In the genomic region with DNA sequence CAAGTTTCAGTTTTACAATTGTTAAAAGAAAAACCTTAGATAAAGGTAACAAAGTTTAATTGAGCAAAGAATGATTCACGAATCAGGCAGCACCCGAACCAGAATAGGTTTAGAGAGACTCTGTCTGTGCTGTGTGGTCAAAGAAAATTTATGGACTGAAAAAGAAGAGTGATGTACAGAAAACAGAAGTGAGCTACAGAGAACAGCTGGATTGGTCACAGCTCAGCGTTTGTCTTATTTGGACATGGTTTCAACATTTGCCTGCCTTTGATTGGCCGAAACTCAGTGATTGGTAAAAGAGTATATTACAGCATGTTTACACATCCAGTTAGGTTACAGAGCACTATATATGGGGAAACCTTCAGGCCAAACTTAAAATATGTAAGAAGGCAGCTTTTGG, we compare ENCODE assay signal across 35 cellular contexts.
"Had no signal": no experiment of that assay in that cellular context is flagged by ENCODE, and none has a peak within 500 bp of the region (broad histone marks: within the 10 kb centered on the region; RNA-seq: fewer than 3 reads in every experiment).

No MANE protein-coding gene starts in this region.

- H3K27ac Mint-ChIP-seq: activated B cell treated with CpG ODN at 0.5 μM for 24 hours; activated CD4-positive, alpha-beta memory T cell treated with anti-CD3 and anti-CD28 coated beads for 36 hours; activated CD4-positive, alpha-beta T cell treated with anti-CD3 and anti-CD28 coated beads, Interleukin-2, amount 10 ng/mL, durations not matched to agents 24 days and 14 days; activated CD8-positive, alpha-beta T cell treated with anti-CD3 and anti-CD28 coated beads for 36 hours; activated naive CD4-positive, alpha-beta T cell treated with anti-CD3 and anti-CD28 coated beads for 36 hours; activated naive CD4-positive, alpha-beta T cell treated with anti-CD3 and anti-CD28 coated beads, Interleukin-2, amount 50 U/mL, for 72 hours; activated naive CD8-positive, alpha-beta T cell treated with anti-CD3 and anti-CD28 coated beads for 36 hours; activated T-cell treated with anti-CD3 and anti-CD28 coated beads, Interleukin-2, amount 50 U/mL, for 72 hours; activated T-helper 1 cell treated with anti-CD3 and anti-CD28 coated beads, Interleukin-12 subunit alpha, Interleukin-12 subunit beta, Interleukin-2, Interleukin-4 antibody, amounts not matched to agents 30 ng/mL and 10 ng/mL and 1 ng/mL, durations not matched to agents 14 hours and 24 hours and 36 hours; activated T-helper 17 cell treated with anti-CD3 and anti-CD28 coated beads, Interleukin-2, amount 50 U/mL, for 72 hours; T-helper 2 cell treated with Interferon-gamma antibody and Interleukin-4, amounts not matched to agents 5 μg/mL and 100 μg/mL, for 36 hours had no signal

- DNase-seq: activated B cell treated with CpG ODN at 0.5 μM for 24 hours; activated CD4-positive, alpha-beta memory T cell treated with anti-CD3 and anti-CD28 coated beads for 36 hours; activated CD4-positive, alpha-beta T cell treated with anti-CD3 and anti-CD28 coated beads for 4 hours; activated CD4-positive, alpha-beta T cell treated with anti-CD3 and anti-CD28 coated beads, Interleukin-2, amount 10 ng/mL, durations not matched to agents 24 days and 14 days; activated CD4-positive, alpha-beta T cell treated with anti-CD3 and anti-CD28 coated beads, Interleukin-2, amount 50 U/mL, for 1 hour; activated CD4-positive, alpha-beta T cell treated with anti-CD3 and anti-CD28 coated beads, Interleukin-2, amount 50 U/mL, for 4 hours; activated CD4-positive, CD25-positive, alpha-beta regulatory T cell treated with anti-CD3 and anti-CD28 coated beads, Interleukin-2, amount 50 U/mL, for 72 hours; activated CD8-positive, alpha-beta memory T cell treated with anti-CD3 and anti-CD28 coated beads, Interleukin-2, amount 50 U/mL, for 4 hours; activated CD8-positive, alpha-beta T cell treated with anti-CD3 and anti-CD28 coated beads for 36 hours; activated effector memory CD4-positive, alpha-beta T cell treated with anti-CD3 and anti-CD28 coated beads, Interleukin-2, amount 50 U/mL, for 16 hours; activated gamma-delta T cell treated with Interleukin-2 at 50 U/mL for 16 hours; activated naive CD4-positive, alpha-beta T cell; activated naive CD4-positive, alpha-beta T cell treated with anti-CD3 and anti-CD28 coated beads for 36 hours; activated naive CD4-positive, alpha-beta T cell treated with anti-CD3 and anti-CD28 coated beads, Interleukin-2, amount 50 U/mL, for 16 hours; activated naive CD8-positive, alpha-beta T cell treated with anti-CD3 and anti-CD28 coated beads for 36 hours; activated T-cell treated with anti-CD3 and anti-CD28 coated beads for 4 hours; activated T-cell treated with anti-CD3 and anti-CD28 coated beads, Interleukin-2, amount 50 U/mL, for 1 hour; activated T-cell treated with anti-CD3 and anti-CD28 coated beads, Interleukin-2, amount 50 U/mL, for 4 hours; activated T-cell treated with anti-CD3 and anti-CD28 coated beads, Interleukin-2, amount 50 U/mL, for 72 hours; adrenal gland; amniotic stem cell; aorta; body of pancreas; brain microvascular endothelial cell; central memory CD4-positive, alpha-beta T cell; T-helper 2 cell; T-helper 9 cell had no signal

- H3K4me1 ChIP-seq: adrenal gland, body of pancreas, breast epithelium had no signal

- FAIRE-seq: astrocyte, TTC549 had no signal

- H3K27me3 ChIP-seq: adrenal gland, body of pancreas, brain microvascular endothelial cell, breast epithelium had no signal

- H3K4me3 Mint-ChIP-seq: activated B cell treated with CpG ODN at 0.5 μM for 24 hours; activated CD4-positive, alpha-beta memory T cell treated with anti-CD3 and anti-CD28 coated beads for 36 hours; activated CD4-positive, alpha-beta T cell treated with anti-CD3 and anti-CD28 coated beads, Interleukin-2, amount 10 ng/mL, durations not matched to agents 24 days and 14 days; activated CD8-positive, alpha-beta T cell treated with anti-CD3 and anti-CD28 coated beads for 36 hours; activated naive CD4-positive, alpha-beta T cell treated with anti-CD3 and anti-CD28 coated beads for 36 hours; activated naive CD8-positive, alpha-beta T cell treated with anti-CD3 and anti-CD28 coated beads for 36 hours; activated T-cell treated with anti-CD3 and anti-CD28 coated beads, Interleukin-2, amount 50 U/mL, for 4 hours; activated T-cell treated with anti-CD3 and anti-CD28 coated beads, Interleukin-2, amount 50 U/mL, for 72 hours; activated T-helper 1 cell treated with anti-CD3 and anti-CD28 coated beads, Interleukin-12 subunit alpha, Interleukin-12 subunit beta, Interleukin-2, Interleukin-4 antibody, amounts not matched to agents 30 ng/mL and 10 ng/mL and 1 ng/mL, durations not matched to agents 14 hours and 24 hours and 36 hours; activated T-helper 17 cell treated with anti-CD3 and anti-CD28 coated beads, Interleukin-2, amount 50 U/mL, for 72 hours; T-helper 2 cell treated with Interferon-gamma antibody and Interleukin-4, amounts not matched to agents 5 μg/mL and 100 μg/mL, for 36 hours had no signal

- H3K9me3 ChIP-seq: adrenal gland, body of pancreas, breast epithelium had no signal

- H3K4me3 ChIP-seq: adrenal gland, body of pancreas, breast epithelium had no signal

- H3K27ac ChIP-seq: adrenal gland, body of pancreas, brain microvascular endothelial cell, breast epithelium, VCaP had no signal

- H3K36me3 ChIP-seq: adrenal gland, brain microvascular endothelial cell, breast epithelium had no signal

- ATAC-seq: activated CD8-positive, alpha-beta T cell treated with anti-CD3 and anti-CD28 coated beads for 36 hours; activated naive CD4-positive, alpha-beta T cell treated with anti-CD3 and anti-CD28 coated beads, Interleukin-2, amount 50 U/mL, for 72 hours; activated T-cell treated with anti-CD3 and anti-CD28 coated beads, Interleukin-2, amount 50 U/mL, for 4 hours; activated T-cell treated with anti-CD3 and anti-CD28 coated beads, Interleukin-2, amount 50 U/mL, for 72 hours; activated T-helper 17 cell treated with anti-CD3 and anti-CD28 coated beads, Interleukin-2, amount 50 U/mL, for 72 hours; body of pancreas had no signal

- H3K27me3 Mint-ChIP-seq: activated B cell treated with CpG ODN at 0.5 μM for 24 hours; activated CD4-positive, alpha-beta memory T cell treated with anti-CD3 and anti-CD28 coated beads for 36 hours; activated CD4-positive, alpha-beta T cell treated with anti-CD3 and anti-CD28 coated beads, Interleukin-2, amount 10 ng/mL, durations not matched to agents 24 days and 14 days; activated CD8-positive, alpha-beta T cell treated with anti-CD3 and anti-CD28 coated beads for 36 hours; activated naive CD8-positive, alpha-beta T cell treated with anti-CD3 and anti-CD28 coated beads for 36 hours; activated T-helper 17 cell treated with anti-CD3 and anti-CD28 coated beads, Interleukin-2, amount 50 U/mL, for 72 hours had no signal

- H3K4me1 Mint-ChIP-seq: activated B cell treated with CpG ODN at 0.5 μM for 24 hours; activated CD4-positive, alpha-beta T cell treated with anti-CD3 and anti-CD28 coated beads, Interleukin-2, amount 10 ng/mL, durations not matched to agents 24 days and 14 days; activated naive CD8-positive, alpha-beta T cell treated with anti-CD3 and anti-CD28 coated beads for 36 hours; activated T-helper 17 cell treated with anti-CD3 and anti-CD28 coated beads, Interleukin-2, amount 50 U/mL, for 72 hours had no signal

- H3K9me3 Mint-ChIP-seq: activated B cell treated with CpG ODN at 0.5 μM for 24 hours had no signal

- H3K36me3 Mint-ChIP-seq: activated CD4-positive, alpha-beta memory T cell treated with anti-CD3 and anti-CD28 coated beads for 36 hours; activated naive CD4-positive, alpha-beta T cell treated with anti-CD3 and anti-CD28 coated beads, Interleukin-2, amount 50 U/mL, for 72 hours; activated naive CD8-positive, alpha-beta T cell treated with anti-CD3 and anti-CD28 coated beads for 36 hours had no signal
